In the genomic region with DNA sequence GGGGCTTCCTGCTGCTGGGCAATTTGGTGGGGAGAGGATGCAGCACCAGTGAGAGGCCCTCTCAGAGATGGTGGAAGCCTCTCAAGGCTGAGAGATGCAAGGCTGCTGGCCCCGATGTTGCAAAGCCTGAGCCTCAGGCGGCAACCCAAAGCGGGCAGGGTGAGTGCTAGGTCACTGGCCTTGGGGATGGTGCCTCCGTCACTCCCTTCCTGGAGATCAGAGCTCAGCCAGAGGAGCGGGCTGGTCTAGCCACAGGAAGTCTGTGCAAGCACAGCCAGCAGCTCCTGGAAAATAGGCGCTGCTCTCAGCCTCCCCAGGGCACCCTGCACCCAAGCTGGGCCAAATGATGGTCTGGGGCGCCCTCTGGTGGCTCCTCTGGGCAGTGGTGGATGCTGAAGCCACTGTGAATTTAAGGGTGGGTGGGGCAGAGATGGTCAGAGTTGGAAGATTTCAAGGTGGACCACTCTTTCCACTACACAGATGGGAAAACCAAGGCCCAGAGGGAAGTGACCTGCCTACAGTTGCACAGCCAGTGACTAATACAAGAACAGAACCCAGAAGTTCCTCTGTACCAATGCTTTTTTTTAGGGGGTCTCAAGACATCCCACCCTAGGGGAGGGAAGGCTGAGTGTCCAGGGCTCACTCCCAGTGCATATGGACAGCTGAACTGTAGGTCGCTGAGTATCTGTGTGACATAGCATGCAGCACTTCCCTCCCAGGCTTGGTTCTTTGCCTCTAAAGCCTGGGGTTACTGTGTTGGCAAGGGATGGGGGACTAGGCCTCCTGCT, we compare ENCODE assay signal across 8 cellular contexts. TPM values are rescaled to one million over a fixed set of nuclear protein-coding genes. Genes with fewer than 3 reads are reported as not detected.
DNase-seq lines count a peak whose midpoint lies in the region; TF ChIP-seq lines count a peak whose summit lies in the region.

No MANE protein-coding gene starts in this region.

- H4K20me1 ChIP-seq in SU-DHL-6 (ENCODE audit: low read depth, low read length): no peaks in the 10 kb centered on the region

- no peak overlapping the region for H3K4me2 ChIP-seq in SU-DHL-6 (ENCODE audit: low read depth, low read length, poor library complexity, severe bottlenecking)

- no peaks in the 10 kb centered on the region for H3K9me3 ChIP-seq in SU-DHL-6 (ENCODE audit: insufficient read depth, low read length)

- peak overlapping the region; percentile 35 for H3K27ac Mint-ChIP-seq in activated naive CD4-positive, alpha-beta T cell treated with anti-CD3 and anti-CD28 coated beads, Interleukin-2, amount 50 U/mL, for 24 hours
- peak overlapping the region; percentile 28 for H3K27ac Mint-ChIP-seq in glutamatergic neuron (ENCODE audit: unreplicated experiment)

- no peak overlapping the region for H3K27ac ChIP-seq in SU-DHL-6 (ENCODE audit: low read depth, low read length)

- H3K4me3 Mint-ChIP-seq in activated naive CD4-positive, alpha-beta T cell treated with anti-CD3 and anti-CD28 coated beads, Interleukin-2, amount 50 U/mL, for 24 hours: peak overlapping the region; percentile 4
- no peak overlapping the region for H3K4me3 Mint-ChIP-seq in glutamatergic neuron (ENCODE audit: unreplicated experiment)

- H3K27me3 ChIP-seq in SU-DHL-6 (ENCODE audit: low read length): no peaks in the 10 kb centered on the region

- H3K36me3 ChIP-seq in SU-DHL-6 (ENCODE audit: low read length): no peaks in the 10 kb centered on the region

- intact Hi-C loops in posterior cingulate gyrus (cut with DNase I): loop anchor here (1.0 to 10.0 kb wide), 3 partner anchors 71 to 828 kb away; no protein-coding TSS in a partner anchor

- H3K27me3 Mint-ChIP-seq in activated naive CD4-positive, alpha-beta T cell treated with anti-CD3 and anti-CD28 coated beads, Interleukin-2, amount 50 U/mL, for 24 hours: no peaks in the 10 kb centered on the region
- H3K27me3 Mint-ChIP-seq in glutamatergic neuron (ENCODE audit: unreplicated experiment): peaks cover 16% of the 10 kb centered on the region

- H3K79me2 ChIP-seq in SU-DHL-6 (ENCODE audit: insufficient read depth, low read length): no peaks in the 10 kb centered on the region

- DNase-seq in AG20443 (ENCODE audit: low spot score): peak; percentile 92
- DNase-seq in GM19240 (ENCODE audit: insufficient read length, low spot score): peak; percentile 92
- peak; percentile 85 for DNase-seq in NAMALWA (ENCODE audit: low spot score)
- peak; percentile 99 for DNase-seq in glutamatergic neuron
- DNase-seq in posterior cingulate gyrus: peak; percentile 73 to 98 (median 90)
- DNase-seq in ureter (ENCODE audit: low spot score): peak; percentile 90

- H3K9me2 ChIP-seq in SU-DHL-6 (replicated peaks; ENCODE audit: insufficient read depth, low read length): no peaks in the 10 kb centered on the region

- TF ChIP-seq CTCF in SU-DHL-6 (IDR thresholded peaks at IDR 0.05; ENCODE audit: insufficient read depth, low read length, poor library complexity, severe bottlenecking) (peak; percentile 87), glutamatergic neuron (IDR thresholded peaks at IDR 0.05; ENCODE audit: partially characterized antibody, unreplicated experiment) (peak; percentile 100)

- no peaks in the 10 kb centered on the region for H3K9me3 Mint-ChIP-seq in activated naive CD4-positive, alpha-beta T cell treated with anti-CD3 and anti-CD28 coated beads, Interleukin-2, amount 50 U/mL, for 24 hours
- H3K9me3 Mint-ChIP-seq in glutamatergic neuron (ENCODE audit: unreplicated experiment): peaks cover 8% of the 10 kb centered on the region

- no peak overlapping the region for H3K4me3 ChIP-seq in SU-DHL-6 (ENCODE audit: insufficient read depth, low read length, poor library complexity, severe bottlenecking)

- H3K4me1 Mint-ChIP-seq in activated naive CD4-positive, alpha-beta T cell treated with anti-CD3 and anti-CD28 coated beads, Interleukin-2, amount 50 U/mL, for 24 hours: peaks cover 15% of the 10 kb centered on the region
- peaks cover 5% of the 10 kb centered on the region for H3K4me1 Mint-ChIP-seq in glutamatergic neuron (ENCODE audit: low read depth, unreplicated experiment)

- H3F3A ChIP-seq in SU-DHL-6 (ENCODE audit: insufficient read depth): no peaks in the 10 kb centered on the region

- no peaks in the 10 kb centered on the region for H3K36me3 Mint-ChIP-seq in activated naive CD4-positive, alpha-beta T cell treated with anti-CD3 and anti-CD28 coated beads, Interleukin-2, amount 50 U/mL, for 24 hours
- H3K36me3 Mint-ChIP-seq in glutamatergic neuron (ENCODE audit: unreplicated experiment): peaks cover 6% of the 10 kb centered on the region

- H3K9ac ChIP-seq in SU-DHL-6 (ENCODE audit: low read length): no peak overlapping the region

- no peak overlapping the region for H2AFZ ChIP-seq in SU-DHL-6 (ENCODE audit: low read depth, low read length, severe bottlenecking)

RNA-seq across cellular contexts. Expression of a gene that starts 20.8 kb away (rescaled TPM):
- total RNA-seq in glutamatergic neuron (ENCODE audit: unreplicated experiment) (0.25 TPM), ureter (0.49 TPM)
